Comparison of ENCODE assay signal across 9 cellular contexts in genomic region chr1:242522304-242522945, GRCh38. TPM values are rescaled to one million over a fixed set of nuclear protein-coding genes. Genes with fewer than 3 reads are reported as not detected.
DNase-seq lines count a peak whose midpoint lies in the region; ATAC-seq and TF ChIP-seq lines count a peak whose summit lies in the region.
"Had no signal": no experiment of that assay in that cellular context is flagged by ENCODE, and none has a peak within 500 bp of the region (broad histone marks: within the 10 kb centered on the region; RNA-seq: fewer than 3 reads in every experiment).

No MANE protein-coding gene starts in this region.

- H2BK12ac ChIP-seq in neuronal stem cell (ENCODE audit: low read length) = no peak overlapping the region

- ATAC-seq in GM18519 (IDR thresholded peaks at IDR 0.05; ENCODE audit: low FRiP score, unreplicated experiment) (peak; percentile 55), HG03565 (IDR thresholded peaks at IDR 0.05; ENCODE audit: unreplicated experiment) (peak; percentile 44), GM21717 (IDR thresholded peaks at IDR 0.05; ENCODE audit: unreplicated experiment) (no peak), GM21367 (IDR thresholded peaks at IDR 0.05; ENCODE audit: unreplicated experiment) (no peak)

- peaks cover 53 to 58% (median 56%) of the 10 kb centered on the region in 3 donors for H3K27me3 Mint-ChIP-seq in CD14-positive monocyte (ENCODE audit: low read depth in 3 of 3)

- H3K4me3 Mint-ChIP-seq in CD14-positive monocyte = peak overlapping the region in 1 of 2 donors; percentile 35

- no peak overlapping the region for H2BK120ac ChIP-seq in neuronal stem cell (ENCODE audit: low read depth, low read length)

- no peak overlapping the region for H3K18ac ChIP-seq in neuronal stem cell (ENCODE audit: low read length)

- DNase-seq in cerebellar cortex (ENCODE audit: low spot score) (peak; percentile 41), neuronal stem cell (ENCODE audit: low spot score) (peak; percentile 3), CD14-positive monocyte (ENCODE audit: low spot score) (no peak)
- DNase-seq in activated CD4-positive, CD25-positive, alpha-beta regulatory T cell treated with anti-CD3 and anti-CD28 coated beads, Interleukin-2, amount 50 U/mL, for 72 hours = no peak
- DNase-seq: CD4-positive, CD25-positive, alpha-beta regulatory T cell had no signal

- H3K9ac ChIP-seq in neuronal stem cell (ENCODE audit: low read depth, low read length, poor library complexity) = no peak overlapping the region

- H2AK5ac ChIP-seq in neuronal stem cell (ENCODE audit: low read depth, low read length) = no peak overlapping the region

- no peaks in the 10 kb centered on the region for H3K36me3 Mint-ChIP-seq in CD14-positive monocyte
- H3K36me3 Mint-ChIP-seq: CD4-positive, CD25-positive, alpha-beta regulatory T cell had no signal

- no peak overlapping the region for H2AFZ ChIP-seq in neuronal stem cell (ENCODE audit: low read length)

- H3K9me3 ChIP-seq in neuronal stem cell (replicated peaks in 1 of 2; ENCODE audit: control insufficient read depth in 2 of 2, insufficient read depth in 1 of 2, low read depth in 1 of 2, low read length in 2 of 2) = no peaks in the 10 kb centered on the region

- H3K23ac ChIP-seq in neuronal stem cell (ENCODE audit: low read depth, low read length, poor library complexity) = no peak overlapping the region

- peaks cover 0 to 11% (median 3%) of the 10 kb centered on the region in 7 donors for H3K9me3 Mint-ChIP-seq in CD14-positive monocyte

- intact Hi-C loops in CD14-positive monocyte (cut with micrococcal nuclease) = no loop called here

- no peak for TF ChIP-seq CTCF in CD14-positive monocyte (IDR thresholded peaks at IDR 0.05)

- no peak overlapping the region for H2BK15ac ChIP-seq in neuronal stem cell (ENCODE audit: low read length)

- no peak overlapping the region for H3K4ac ChIP-seq in neuronal stem cell (ENCODE audit: low read length)

- H3K79me1 ChIP-seq in neuronal stem cell (ENCODE audit: low read depth, low read length) = no peaks in the 10 kb centered on the region

- no peak overlapping the region for H4K91ac ChIP-seq in neuronal stem cell (ENCODE audit: low read depth, low read length, poor library complexity)

- H3K4me1 Mint-ChIP-seq in CD14-positive monocyte = no peaks in the 10 kb centered on the region

- peaks cover 0 to 39% (median 10%) of the 10 kb centered on the region in 3 experiments for H3K27me3 ChIP-seq in neuronal stem cell (ENCODE audit: control insufficient read depth in 3 of 3, insufficient read depth in 3 of 3, low read depth in 1 of 3, low read length in 3 of 3)

- no peak overlapping the region for H3K27ac ChIP-seq in neuronal stem cell (replicated peaks; ENCODE audit: low read length)

- no peak overlapping the region for H3K4me3 ChIP-seq in neuronal stem cell (ENCODE audit: low read length in 2 of 2)

- peaks cover 2 to 4% of the 10 kb centered on the region in 2 donors for H3K4me1 ChIP-seq in neuronal stem cell (ENCODE audit: control insufficient read depth in 2 of 2, insufficient read depth in 1 of 2, low read depth in 1 of 2, low read length in 2 of 2)

- H2BK5ac ChIP-seq in neuronal stem cell (ENCODE audit: low read length) = no peak overlapping the region

- H3K27ac Mint-ChIP-seq in CD14-positive monocyte = no peak overlapping the region
- H3K27ac Mint-ChIP-seq: CD4-positive, CD25-positive, alpha-beta regulatory T cell had no signal

- H3K4me2 ChIP-seq in neuronal stem cell (ENCODE audit: insufficient read depth, low read length, poor library complexity, severe bottlenecking) = no peak overlapping the region

- H4K8ac ChIP-seq in neuronal stem cell (ENCODE audit: low read depth, low read length) = no peak overlapping the region

- H3K14ac ChIP-seq in neuronal stem cell (ENCODE audit: low read length) = no peak overlapping the region

- no CpG with 5 or more reads among the region's 6 CpGs for WGBS in neuronal stem cell (ENCODE audit: extremely low coverage in 2 of 2, insufficient read length in 2 of 2, insufficient replicate concordance in 1 of 2), 2 donors

- no peaks in the 10 kb centered on the region for H3K36me3 ChIP-seq in neuronal stem cell (replicated peaks in 1 of 2; ENCODE audit: control insufficient read depth in 2 of 2, insufficient read depth in 2 of 2, low read length in 2 of 2)

RNA-seq across cellular contexts. Expression of gene PLD5, which starts 2.1 kb away (rescaled TPM):
- 3.0 TPM for polyA plus RNA-seq in neuronal stem cell (2013, experiment 1 of 2)
- 2.9 TPM for polyA plus RNA-seq in neuronal stem cell (2013, experiment 2 of 2)
- not detected for polyA plus RNA-seq in CD14-positive monocyte
- polyA plus RNA-seq: CD4-positive, CD25-positive, alpha-beta regulatory T cell had no signal

Comparison
In these comparisons a context has a peak if more than half of its experiments do, and no peak if none do; other contexts are left out.
1. ATAC-seq: peak in GM18519 (single experiment) and HG03565 (single experiment); none in GM21717 (single experiment) and GM21367 (single experiment).
2. DNase-seq: peak in cerebellar cortex (single experiment) and neuronal stem cell (single experiment); none in CD14-positive monocyte (single experiment) and activated CD4-positive, CD25-positive, alpha-beta regulatory T cell treated with anti-CD3 and anti-CD28 coated beads, Interleukin-2, amount 50 U/mL, for 72 hours (single experiment).